ENCODE assay signal across 1 cellular context in the genomic region with DNA sequence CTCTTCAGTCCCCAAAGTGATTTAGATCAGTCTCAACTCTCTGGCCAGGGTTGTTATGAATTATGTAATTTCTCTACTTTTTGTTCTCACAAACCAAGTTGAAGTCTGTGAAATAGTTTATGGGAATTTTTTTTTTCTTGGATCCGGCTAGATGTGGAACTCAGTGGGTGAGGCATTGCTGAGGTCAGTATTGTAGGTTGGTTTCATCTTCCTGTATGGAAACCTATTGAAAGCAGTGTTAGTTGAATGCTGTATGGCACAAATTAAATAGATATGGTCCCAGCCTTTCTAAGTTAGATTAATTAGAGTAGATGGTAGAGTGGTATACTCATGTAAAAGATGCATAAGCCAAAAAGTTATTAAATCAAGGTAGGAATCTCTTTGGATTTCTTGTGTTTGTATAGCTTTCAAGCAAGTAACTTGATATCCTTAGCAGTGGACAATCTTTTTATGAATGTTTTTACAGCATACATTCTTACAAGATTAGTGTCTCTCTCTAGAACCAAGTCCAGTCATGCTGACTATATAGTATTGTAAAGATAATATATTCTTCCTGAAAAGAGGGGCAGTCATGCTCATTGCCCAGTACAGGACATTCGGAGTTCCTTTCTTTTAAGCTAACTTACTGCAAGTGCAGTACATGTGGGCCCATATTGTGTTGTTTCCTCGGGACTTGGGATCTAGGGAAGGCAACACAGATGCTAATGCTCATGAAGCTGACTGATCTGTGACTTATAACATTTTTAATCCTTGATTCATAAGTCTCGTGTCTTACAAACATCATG.
TF ChIP-seq lines count a peak whose summit lies in the region.

No MANE protein-coding gene starts in this region.

TF ChIP-seq in H1, 55 proteins besides CTCF, POLR2A, EP300 and RAD21 (continued from another document):
- TF ChIP-seq SIN3A (conservative IDR thresholded peaks at IDR 0.05 in 1 of 2, IDR thresholded peaks at IDR 0.05 in 1 of 2; ENCODE audit: low read depth in 1 of 2, low read length in 2 of 2): no peak
- no peak for TF ChIP-seq NRF1 (IDR thresholded peaks at IDR 0.05; ENCODE audit: low read depth, low read length)
- TF ChIP-seq TBP (IDR thresholded peaks at IDR 0.05; ENCODE audit: low read depth, low read length): no peak
- TF ChIP-seq RBBP5 (IDR thresholded peaks at IDR 0.05; ENCODE audit: borderline replicate concordance, low read depth, low read length): no peak
- no peak for TF ChIP-seq KDM4A (IDR thresholded peaks at IDR 0.05; ENCODE audit: low read depth, low read length, severe bottlenecking)
